Comparison of ENCODE assay signal across 18 cellular contexts in the genomic region with DNA sequence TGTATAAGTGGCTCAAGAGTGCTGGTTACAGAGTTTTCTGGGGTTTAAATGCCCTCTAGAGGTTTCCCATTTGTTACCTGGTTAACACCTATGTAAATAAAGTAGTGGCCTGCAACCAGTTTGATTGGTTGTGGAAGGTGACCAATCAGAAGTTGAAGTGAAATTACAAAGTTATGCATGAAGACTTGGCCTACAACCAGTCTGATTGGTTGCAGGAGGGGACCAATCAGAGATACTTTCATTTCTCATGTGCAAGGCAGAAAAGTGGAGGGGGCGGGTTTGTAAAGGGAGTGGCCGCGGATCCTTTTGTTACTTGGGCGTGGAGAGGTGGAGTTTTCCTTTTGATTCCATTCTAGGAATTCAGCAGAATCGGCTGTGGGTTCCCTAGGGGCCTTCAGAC.
DNase-seq lines count a peak whose midpoint lies in the region; ATAC-seq and TF ChIP-seq lines count a peak whose summit lies in the region.
"Had no signal": no experiment of that assay in that cellular context is flagged by ENCODE, and none has a peak within 500 bp of the region (broad histone marks: within the 10 kb centered on the region; RNA-seq: fewer than 3 reads in every experiment).

No MANE protein-coding gene starts in this region.

- DNase-seq in GM23338 (ENCODE audit: low spot score) (peak; percentile 4), M059J (ENCODE audit: low read depth) (peak; percentile 58), myocyte (ENCODE audit: low read depth) (peak; percentile 14), transverse colon (no peak), Kasumi-1 (lab: John Stamatoyannopoulos, UW) (no peak)
- DNase-seq in stimulated activated CD8-positive, alpha-beta memory T cell treated with anti-CD3 and anti-CD28 coated beads, Interleukin-4, amount 100 ng/mL, for 48 hours = no peak
- DNase-seq: activated naive CD4-positive, alpha-beta T cell treated with anti-CD3 and anti-CD28 coated beads for 36 hours; DMS79; dorsolateral prefrontal cortex; esophagus squamous epithelium; hippocampal formation; mucosa of descending colon; NCI-H187 treated with DMSO at 0.1 percent for 48 hours; NCI-H774; stimulated activated CD4-positive, alpha-beta T cell treated with anti-CD3 and anti-CD28 coated beads, Interleukin-2, amount 100 ng/mL, for 48 hours had no signal

- in situ Hi-C loops in transverse colon (cut with MboI; ENCODE audit: low pct_ligation_motif_present in 1 of 4, low pct_unique_long_range_greater_than_20kb in 1 of 4, low sequenced_read_pairs in 3 of 4) = no loop called here

- no peak for ATAC-seq in GM23338
- peak; percentile 35 for ATAC-seq in activated T-helper 17 cell treated with anti-CD3 and anti-CD28 coated beads, Interleukin-2, amount 50 U/mL, for 72 hours (replicated peaks)
- ATAC-seq: mucosa of descending colon had no signal

- no peak overlapping the region for H3K4me3 ChIP-seq in GM23338
- H3K4me3 ChIP-seq in transverse colon = no peak overlapping the region
- H3K4me3 ChIP-seq: dorsolateral prefrontal cortex, esophagus squamous epithelium, mucosa of descending colon had no signal

- no peaks in the 10 kb centered on the region for H3K9me3 ChIP-seq in transverse colon
- H3K9me3 ChIP-seq: esophagus squamous epithelium, mucosa of descending colon had no signal

- no peak overlapping the region for H3K4me2 ChIP-seq in GM23338

- H3K27me3 ChIP-seq in GM23338 (ENCODE audit: insufficient read depth) (no peaks in the 10 kb centered on the region), transverse colon (no peaks in the 10 kb centered on the region)
- H3K27me3 ChIP-seq: dorsolateral prefrontal cortex, esophagus squamous epithelium had no signal

- no peak for TF ChIP-seq POLR2A in transverse colon (IDR thresholded peaks at IDR 0.05)

- no peaks in the 10 kb centered on the region for H3K36me3 Mint-ChIP-seq in GM23338 (ENCODE audit: low read depth)
- H3K36me3 Mint-ChIP-seq in activated T-helper 17 cell treated with anti-CD3 and anti-CD28 coated beads, Interleukin-2, amount 50 U/mL, for 72 hours (ENCODE audit: low read depth) = no peaks in the 10 kb centered on the region

- H3K9me3 Mint-ChIP-seq in GM23338 = no peaks in the 10 kb centered on the region
- H3K9me3 Mint-ChIP-seq in activated T-helper 17 cell treated with anti-CD3 and anti-CD28 coated beads, Interleukin-2, amount 50 U/mL, for 72 hours = no peaks in the 10 kb centered on the region
- H3K9me3 Mint-ChIP-seq: activated naive CD4-positive, alpha-beta T cell treated with anti-CD3 and anti-CD28 coated beads for 36 hours; T-helper 1 cell treated with Interleukin-12 subunit alpha and Interleukin-12 subunit beta and Interleukin-4 antibody, amounts not matched to agents 30 μg/mL and 1 μg/mL, for 36 hours had no signal

- intact Hi-C loops in transverse colon (cut with DNase I; ENCODE audit: low total_unique reads) = no loop called here

- H3K27me3 Mint-ChIP-seq in GM23338 (ENCODE audit: insufficient read depth, low read depth, poor library complexity) = peaks cover 5% of the 10 kb centered on the region
- peaks cover 16% of the 10 kb centered on the region for H3K27me3 Mint-ChIP-seq in activated T-helper 17 cell treated with anti-CD3 and anti-CD28 coated beads, Interleukin-2, amount 50 U/mL, for 72 hours

- no peak for TF ChIP-seq CTCF in GM23338 (conservative IDR thresholded peaks at IDR 0.05; ENCODE audit: low read depth in 2 of 2)
- no peak for TF ChIP-seq CTCF in transverse colon (IDR thresholded peaks at IDR 0.05)

- H2AFZ ChIP-seq in GM23338 = no peak overlapping the region

- 59 to 67% methylated on average over 4 to 5 of the region's 5 CpGs for WGBS in transverse colon (ENCODE audit: low coverage in 1 of 2), 2 donors

- H3K36me3 ChIP-seq in GM23338 (ENCODE audit: insufficient read depth) (no peaks in the 10 kb centered on the region), transverse colon (no peaks in the 10 kb centered on the region)
- H3K36me3 ChIP-seq: esophagus squamous epithelium had no signal

- no peaks in the 10 kb centered on the region for H3K4me1 Mint-ChIP-seq in GM23338
- H3K4me1 Mint-ChIP-seq in activated T-helper 17 cell treated with anti-CD3 and anti-CD28 coated beads, Interleukin-2, amount 50 U/mL, for 72 hours = no peaks in the 10 kb centered on the region

- H3K79me2 ChIP-seq in GM23338 (replicated peaks; ENCODE audit: insufficient read depth) = no peaks in the 10 kb centered on the region

- no peaks in the 10 kb centered on the region for H3K9me2 ChIP-seq in GM23338 (ENCODE audit: insufficient read depth)

- H3F3A ChIP-seq in GM23338 (replicated peaks; ENCODE audit: low read depth) = no peaks in the 10 kb centered on the region

- H3K4me3 Mint-ChIP-seq in GM23338 = no peak overlapping the region
- H3K4me3 Mint-ChIP-seq in activated T-helper 17 cell treated with anti-CD3 and anti-CD28 coated beads, Interleukin-2, amount 50 U/mL, for 72 hours = no peak overlapping the region
- H3K4me3 Mint-ChIP-seq: activated naive CD4-positive, alpha-beta T cell treated with anti-CD3 and anti-CD28 coated beads for 36 hours; T-helper 1 cell treated with Interleukin-12 subunit alpha and Interleukin-12 subunit beta and Interleukin-4 antibody, amounts not matched to agents 30 μg/mL and 1 μg/mL, for 36 hours had no signal

- no peak overlapping the region for H3K27ac ChIP-seq in GM23338 (ENCODE audit: low read depth)
- no peak overlapping the region for H3K27ac ChIP-seq in transverse colon
- H3K27ac ChIP-seq: C4-2B, dorsolateral prefrontal cortex, esophagus squamous epithelium had no signal

- no peaks in the 10 kb centered on the region for H3K4me1 ChIP-seq in GM23338 (ENCODE audit: insufficient read depth)
- no peaks in the 10 kb centered on the region for H3K4me1 ChIP-seq in transverse colon
- H3K4me1 ChIP-seq: esophagus squamous epithelium had no signal

- no peak for TF ChIP-seq EP300 in transverse colon (IDR thresholded peaks at IDR 0.05; ENCODE audit: low read depth)

- no peaks in the 10 kb centered on the region for H4K20me1 ChIP-seq in GM23338 (replicated peaks; ENCODE audit: insufficient read depth)

- H3K27ac Mint-ChIP-seq in GM23338 = no peak overlapping the region
- no peak overlapping the region for H3K27ac Mint-ChIP-seq in activated T-helper 17 cell treated with anti-CD3 and anti-CD28 coated beads, Interleukin-2, amount 50 U/mL, for 72 hours
- H3K27ac Mint-ChIP-seq: activated naive CD4-positive, alpha-beta T cell treated with anti-CD3 and anti-CD28 coated beads for 36 hours; T-helper 1 cell treated with Interleukin-12 subunit alpha and Interleukin-12 subunit beta and Interleukin-4 antibody, amounts not matched to agents 30 μg/mL and 1 μg/mL, for 36 hours had no signal

TF ChIP-seq in GM23338, 12 proteins besides CTCF, POLR2A, EP300 and RAD21 (continues in another document):
- TF ChIP-seq, protein P1, sequence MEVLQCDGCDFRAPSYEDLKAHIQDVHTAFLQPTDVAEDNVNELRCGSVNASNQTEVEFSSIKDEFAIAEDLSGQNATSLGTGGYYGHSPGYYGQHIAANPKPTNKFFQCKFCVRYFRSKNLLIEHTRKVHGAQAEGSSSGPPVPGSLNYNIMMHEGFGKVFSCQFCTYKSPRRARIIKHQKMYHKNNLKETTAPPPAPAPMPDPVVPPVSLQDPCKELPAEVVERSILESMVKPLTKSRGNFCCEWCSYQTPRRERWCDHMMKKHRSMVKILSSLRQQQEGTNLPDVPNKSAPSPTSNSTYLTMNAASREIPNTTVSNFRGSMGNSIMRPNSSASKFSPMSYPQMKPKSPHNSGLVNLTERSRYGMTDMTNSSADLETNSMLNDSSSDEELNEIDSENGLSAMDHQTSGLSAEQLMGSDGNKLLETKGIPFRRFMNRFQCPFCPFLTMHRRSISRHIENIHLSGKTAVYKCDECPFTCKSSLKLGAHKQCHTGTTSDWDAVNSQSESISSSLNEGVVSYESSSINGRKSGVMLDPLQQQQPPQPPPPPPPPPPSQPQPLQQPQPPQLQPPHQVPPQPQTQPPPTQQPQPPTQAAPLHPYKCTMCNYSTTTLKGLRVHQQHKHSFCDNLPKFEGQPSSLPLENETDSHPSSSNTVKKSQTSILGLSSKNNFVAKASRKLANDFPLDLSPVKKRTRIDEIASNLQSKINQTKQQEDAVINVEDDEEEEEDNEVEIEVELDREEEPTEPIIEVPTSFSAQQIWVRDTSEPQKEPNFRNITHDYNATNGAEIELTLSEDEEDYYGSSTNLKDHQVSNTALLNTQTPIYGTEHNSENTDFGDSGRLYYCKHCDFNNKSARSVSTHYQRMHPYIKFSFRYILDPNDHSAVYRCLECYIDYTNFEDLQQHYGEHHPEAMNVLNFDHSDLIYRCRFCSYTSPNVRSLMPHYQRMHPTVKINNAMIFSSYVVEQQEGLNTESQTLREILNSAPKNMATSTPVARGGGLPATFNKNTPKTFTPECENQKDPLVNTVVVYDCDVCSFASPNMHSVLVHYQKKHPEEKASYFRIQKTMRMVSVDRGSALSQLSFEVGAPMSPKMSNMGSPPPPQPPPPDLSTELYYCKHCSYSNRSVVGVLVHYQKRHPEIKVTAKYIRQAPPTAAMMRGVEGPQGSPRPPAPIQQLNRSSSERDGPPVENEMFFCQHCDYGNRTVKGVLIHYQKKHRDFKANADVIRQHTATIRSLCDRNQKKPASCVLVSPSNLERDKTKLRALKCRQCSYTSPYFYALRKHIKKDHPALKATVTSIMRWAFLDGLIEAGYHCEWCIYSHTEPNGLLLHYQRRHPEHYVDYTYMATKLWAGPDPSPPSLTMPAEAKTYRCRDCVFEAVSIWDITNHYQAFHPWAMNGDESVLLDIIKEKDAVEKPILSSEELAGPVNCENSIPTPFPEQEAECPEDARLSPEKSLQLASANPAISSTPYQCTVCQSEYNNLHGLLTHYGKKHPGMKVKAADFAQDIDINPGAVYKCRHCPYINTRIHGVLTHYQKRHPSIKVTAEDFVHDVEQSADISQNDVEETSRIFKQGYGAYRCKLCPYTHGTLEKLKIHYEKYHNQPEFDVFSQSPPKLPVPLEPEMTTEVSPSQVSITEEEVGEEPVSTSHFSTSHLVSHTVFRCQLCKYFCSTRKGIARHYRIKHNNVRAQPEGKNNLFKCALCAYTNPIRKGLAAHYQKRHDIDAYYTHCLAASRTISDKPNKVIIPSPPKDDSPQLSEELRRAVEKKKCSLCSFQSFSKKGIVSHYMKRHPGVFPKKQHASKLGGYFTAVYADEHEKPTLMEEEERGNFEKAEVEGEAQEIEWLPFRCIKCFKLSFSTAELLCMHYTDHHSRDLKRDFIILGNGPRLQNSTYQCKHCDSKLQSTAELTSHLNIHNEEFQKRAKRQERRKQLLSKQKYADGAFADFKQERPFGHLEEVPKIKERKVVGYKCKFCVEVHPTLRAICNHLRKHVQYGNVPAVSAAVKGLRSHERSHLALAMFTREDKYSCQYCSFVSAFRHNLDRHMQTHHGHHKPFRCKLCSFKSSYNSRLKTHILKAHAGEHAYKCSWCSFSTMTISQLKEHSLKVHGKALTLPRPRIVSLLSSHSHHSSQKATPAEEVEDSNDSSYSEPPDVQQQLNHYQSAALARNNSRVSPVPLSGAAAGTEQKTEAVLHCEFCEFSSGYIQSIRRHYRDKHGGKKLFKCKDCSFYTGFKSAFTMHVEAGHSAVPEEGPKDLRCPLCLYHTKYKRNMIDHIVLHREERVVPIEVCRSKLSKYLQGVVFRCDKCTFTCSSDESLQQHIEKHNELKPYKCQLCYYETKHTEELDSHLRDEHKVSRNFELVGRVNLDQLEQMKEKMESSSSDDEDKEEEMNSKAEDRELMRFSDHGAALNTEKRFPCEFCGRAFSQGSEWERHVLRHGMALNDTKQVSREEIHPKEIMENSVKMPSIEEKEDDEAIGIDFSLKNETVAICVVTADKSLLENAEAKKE (CRISPR knock-in tag; IDR thresholded peaks at IDR 0.05) = no peak

Comparison
In these comparisons a context has a peak if more than half of its experiments do, and no peak if none do; other contexts are left out.
1. DNase-seq: peak in GM23338 (single experiment), M059J (single experiment) and myocyte (single experiment); none in transverse colon (single experiment), Kasumi-1 (0 of 2) and stimulated activated CD8-positive, alpha-beta memory T cell treated with anti-CD3 and anti-CD28 coated beads, Interleukin-4, amount 100 ng/mL, for 48 hours (single experiment).